Comparison of ENCODE assay signal across 3 cellular contexts in genomic region chr6:112799889-112800288, GRCh38.
TF ChIP-seq lines count a peak whose summit lies in the region.

No MANE protein-coding gene starts in this region.

TF ChIP-seq in SK-N-SH, 30 proteins besides CTCF, POLR2A, EP300 and RAD21:
- TF ChIP-seq USF2 (IDR thresholded peaks at IDR 0.05; ENCODE audit: borderline replicate concordance, low read depth, low read length) (no peak), IRF3 (IDR thresholded peaks at IDR 0.05; ENCODE audit: low read depth, low read length) (no peak), MAX (IDR thresholded peaks at IDR 0.05; ENCODE audit: low read depth) (no peak), RXRA (IDR thresholded peaks at IDR 0.05; ENCODE audit: borderline replicate concordance, low read depth) (no peak), SMC3 (IDR thresholded peaks at IDR 0.05; ENCODE audit: low read depth, low read length) (no peak), RFX5 (IDR thresholded peaks at IDR 0.05; ENCODE audit: low read length) (no peak), FOXJ3 (CRISPR knock-in tag; IDR thresholded peaks at IDR 0.05) (no peak), TCF12 (IDR thresholded peaks at IDR 0.05) (no peak), ZBTB33 (IDR thresholded peaks at IDR 0.05; ENCODE audit: borderline replicate concordance, low read depth) (no peak), FOXM1 (IDR thresholded peaks at IDR 0.05; ENCODE audit: low read depth) (no peak)

TF ChIP-seq in SK-N-SH treated with all-trans-retinoic acid at 6 μM for 48 hours, 23 proteins besides CTCF, POLR2A, EP300 and RAD21:
- TF ChIP-seq CSRNP3 (CRISPR knock-in tag; IDR thresholded peaks at IDR 0.05): no peak
- TF ChIP-seq PPARA (CRISPR knock-in tag; IDR thresholded peaks at IDR 0.05; ENCODE audit: borderline replicate concordance): no peak
- no peak for TF ChIP-seq ESRRG (CRISPR knock-in tag; IDR thresholded peaks at IDR 0.05)
- TF ChIP-seq RARB (CRISPR knock-in tag; IDR thresholded peaks at IDR 0.05): no peak
- TF ChIP-seq ZNF8 (CRISPR knock-in tag; IDR thresholded peaks at IDR 0.05): no peak
- no peak for TF ChIP-seq ARNTL (CRISPR knock-in tag; IDR thresholded peaks at IDR 0.05; ENCODE audit: borderline replicate concordance, low read depth)
- no peak for TF ChIP-seq BACH2 (CRISPR knock-in tag; IDR thresholded peaks at IDR 0.05; ENCODE audit: borderline replicate concordance)
- no peak for TF ChIP-seq POU6F1 (CRISPR knock-in tag; IDR thresholded peaks at IDR 0.05; ENCODE audit: borderline replicate concordance, low read depth)
- no peak for TF ChIP-seq CREB5 (CRISPR knock-in tag; IDR thresholded peaks at IDR 0.05; ENCODE audit: low read depth)
- TF ChIP-seq PATZ1 (CRISPR knock-in tag; IDR thresholded peaks at IDR 0.05; ENCODE audit: borderline replicate concordance): no peak
- TF ChIP-seq TOX (CRISPR knock-in tag; IDR thresholded peaks at IDR 0.05; ENCODE audit: borderline replicate concordance): no peak
- TF ChIP-seq ZFP30 (CRISPR knock-in tag; IDR thresholded peaks at IDR 0.05): no peak
- no peak for TF ChIP-seq GLIS3 (CRISPR knock-in tag; IDR thresholded peaks at IDR 0.05)
- no peak for TF ChIP-seq ZC3H10 (CRISPR knock-in tag; IDR thresholded peaks at IDR 0.05)
- TF ChIP-seq ISL1 (CRISPR knock-in tag; IDR thresholded peaks at IDR 0.05): no peak
- TF ChIP-seq CSDC2 (CRISPR knock-in tag; IDR thresholded peaks at IDR 0.05): no peak
- TF ChIP-seq TCF4 (CRISPR knock-in tag; IDR thresholded peaks at IDR 0.05; ENCODE audit: borderline replicate concordance): no peak

TF ChIP-seq in IMR-90, 13 proteins besides CTCF, POLR2A, EP300 and RAD21:
- TF ChIP-seq USF2 (IDR thresholded peaks at IDR 0.05; ENCODE audit: low read depth, low read length) (no peak), CHD1 (IDR thresholded peaks at IDR 0.05; ENCODE audit: low read depth, low read length) (no peak), FOS (IDR thresholded peaks at IDR 0.05; ENCODE audit: low read depth, low read length) (no peak), ELK1 (IDR thresholded peaks at IDR 0.05; ENCODE audit: borderline replicate concordance, low read depth, low read length) (no peak), MXI1 (IDR thresholded peaks at IDR 0.05; ENCODE audit: borderline replicate concordance, low read depth, low read length) (no peak), RCOR1 (IDR thresholded peaks at IDR 0.05; ENCODE audit: insufficient replicate concordance, low read length) (no peak), RFX5 (IDR thresholded peaks at IDR 0.05; ENCODE audit: low read depth, low read length) (no peak), MAFK (IDR thresholded peaks at IDR 0.05; ENCODE audit: low read depth, low read length) (no peak), NFE2L2 (IDR thresholded peaks at IDR 0.05; ENCODE audit: low read depth, low read length) (no peak), SMC3 (IDR thresholded peaks at IDR 0.05; ENCODE audit: low read depth, low read length) (no peak), BHLHE40 (IDR thresholded peaks at IDR 0.05; ENCODE audit: low read depth, low read length) (no peak), CEBPB (IDR thresholded peaks at IDR 0.05; ENCODE audit: low read depth, low read length) (no peak)
